29 cellular contexts compared by ENCODE assay signal in the genomic region with DNA sequence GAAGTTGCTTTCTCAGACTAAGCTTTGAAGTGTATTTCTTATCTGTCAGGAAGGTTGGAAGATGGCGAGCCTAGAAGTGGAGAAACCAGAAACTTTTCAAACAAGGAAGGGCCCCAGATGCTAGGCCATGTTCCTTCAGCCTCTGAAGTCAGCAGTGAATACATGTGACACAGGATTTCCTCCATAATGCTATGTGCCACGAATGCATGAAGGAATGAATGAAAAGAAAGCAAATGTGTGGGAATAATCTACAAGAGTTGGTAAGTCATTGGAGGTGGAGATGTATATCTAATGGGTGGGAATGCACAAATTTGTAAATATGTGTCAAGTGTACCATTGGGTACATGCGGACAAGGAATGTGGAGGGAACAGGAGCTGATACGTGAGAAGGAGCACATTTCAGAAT.
"Had no signal": no experiment of that assay in that cellular context is flagged by ENCODE, and none has a peak within 500 bp of the region (broad histone marks: within the 10 kb centered on the region; RNA-seq: fewer than 3 reads in every experiment).

No MANE protein-coding gene starts in this region.

- H3K27me3 Mint-ChIP-seq: stimulated activated memory B cell treated with anti-CD40 and anti-IgM and Interleukin-4, amounts not matched to agents 10 μg/mL and 1 μg/mL and 100 μg/mL, for 72 hours; stimulated activated naive B cell treated with anti-CD40 and anti-IgM and Interleukin-4, amounts not matched to agents 10 μg/mL and 1 μg/mL and 100 μg/mL, for 72 hours; stimulated activated naive CD8-positive, alpha-beta T cell treated with anti-CD3 and anti-CD28 coated beads, Interleukin-15, amount 100 ng/mL, for 72 hours; stimulated activated naive CD8-positive, alpha-beta T cell treated with anti-CD3 and anti-CD28 coated beads, Interleukin-15, Interleukin-2, amounts not matched to agents 100 ng/mL and 50 ng/mL, for 24 hours had no signal

- ATAC-seq: stimulated activated effector memory CD8-positive, alpha-beta T cell treated with anti-CD3 and anti-CD28 coated beads, Interleukin-12 subunit alpha, Interleukin-12 subunit beta, amount 100 ng/mL, for 72 hours; stimulated activated memory B cell treated with anti-CD40 and anti-IgM and Interleukin-4, amounts not matched to agents 10 μg/mL and 1 μg/mL and 100 μg/mL, for 72 hours; stimulated activated naive B cell treated with anti-CD40 and anti-IgM and Interleukin-4, amounts not matched to agents 10 μg/mL and 1 μg/mL and 100 μg/mL, for 72 hours; stimulated activated naive CD8-positive, alpha-beta T cell treated with anti-CD3 and anti-CD28 coated beads, Interleukin-15, amount 100 ng/mL, for 72 hours; stimulated activated naive CD8-positive, alpha-beta T cell treated with anti-CD3 and anti-CD28 coated beads, Interleukin-15, Interleukin-2, amounts not matched to agents 100 U/mL and 50 U/mL, for 24 hours; upper lobe of right lung had no signal

- DNase-seq: stimulated activated CD4-positive, alpha-beta T cell treated with anti-CD3 and anti-CD28 coated beads, Interleukin-2, amount 100 ng/mL, for 48 hours; stimulated activated CD4-positive, alpha-beta T cell treated with anti-CD3 and anti-CD28 coated beads, Interleukin-4, amount 100 ng/mL, for 1 hour; stimulated activated CD4-positive, alpha-beta T cell treated with anti-CD3 and anti-CD28 coated beads, Interleukin-4, amount 100 ng/mL, for 24 hours; stimulated activated CD4-positive, alpha-beta T cell treated with anti-CD3 and anti-CD28 coated beads, Interleukin-4, amount 100 ng/mL, for 4 hours; stimulated activated CD8-positive, alpha-beta memory T cell treated with anti-CD3 and anti-CD28 coated beads, Interleukin-4, amount 100 ng/mL, for 48 hours; stimulated activated naive B cell treated with anti-CD40 and anti-IgM and Interleukin-4, amounts not matched to agents 10 μg/mL and 1 μg/mL and 100 μg/mL, for 72 hours; stimulated activated naive CD4-positive, alpha-beta T cell; stimulated activated naive CD4-positive, alpha-beta T cell treated with Interleukin-2 at 50 U/mL for 16 hours; stimulated activated naive CD8-positive, alpha-beta T cell treated with anti-CD3 and anti-CD28 coated beads, Interleukin-15, amount 100 ng/mL, for 72 hours; stimulated activated naive CD8-positive, alpha-beta T cell treated with anti-CD3 and anti-CD28 coated beads, Interleukin-15, Interleukin-2, amounts not matched to agents 100 U/mL and 50 U/mL, for 24 hours; stomach; substantia nigra; testis; thyroid gland; tibial artery; transverse colon; trophoblast cell; upper lobe of left lung; upper lobe of right lung; uterus had no signal

- H3K9me3 ChIP-seq: stomach, suprapubic skin, testis, thoracic aorta, thyroid gland, tibial artery, tibial nerve, transverse colon, upper lobe of left lung, upper lobe of right lung, uterus, vagina had no signal

- H3K4me3 ChIP-seq: stomach, suprapubic skin, testis, thoracic aorta, thyroid gland, tibial artery, tibial nerve, transverse colon, upper lobe of left lung, upper lobe of right lung, uterus, vagina had no signal

- H3K9me3 Mint-ChIP-seq: stimulated activated effector memory CD8-positive, alpha-beta T cell treated with anti-CD3 and anti-CD28 coated beads, Interleukin-12 subunit alpha, Interleukin-12 subunit beta, amount 100 ng/mL, for 72 hours; stimulated activated memory B cell treated with anti-CD40 and anti-IgM and Interleukin-4, amounts not matched to agents 10 μg/mL and 1 μg/mL and 100 μg/mL, for 72 hours; stimulated activated naive B cell treated with anti-CD40 and anti-IgM and Interleukin-4, amounts not matched to agents 10 μg/mL and 1 μg/mL and 100 μg/mL, for 72 hours; stimulated activated naive CD8-positive, alpha-beta T cell treated with anti-CD3 and anti-CD28 coated beads, Interleukin-15, amount 100 ng/mL, for 72 hours; stimulated activated naive CD8-positive, alpha-beta T cell treated with anti-CD3 and anti-CD28 coated beads, Interleukin-15, Interleukin-2, amounts not matched to agents 100 ng/mL and 50 ng/mL, for 24 hours; type B pancreatic cell had no signal

- H3K36me3 ChIP-seq: stomach, suprapubic skin, thoracic aorta, thyroid gland, tibial artery, tibial nerve, transverse colon, upper lobe of left lung, upper lobe of right lung, uterus, vagina had no signal

- H3K27ac ChIP-seq: stomach, suprapubic skin, testis, thoracic aorta, thyroid gland, tibial artery, tibial nerve, transverse colon, upper lobe of left lung, upper lobe of right lung, uterus, vagina had no signal

- H3K36me3 Mint-ChIP-seq: stimulated activated effector memory CD8-positive, alpha-beta T cell treated with anti-CD3 and anti-CD28 coated beads, Interleukin-12 subunit alpha, Interleukin-12 subunit beta, amount 100 ng/mL, for 72 hours had no signal

- H3K27me3 ChIP-seq: stomach, suprapubic skin, testis, thyroid gland, tibial artery, tibial nerve, transverse colon, upper lobe of left lung, upper lobe of right lung, uterus, vagina had no signal

- H3K27ac Mint-ChIP-seq: stimulated activated effector memory CD8-positive, alpha-beta T cell treated with anti-CD3 and anti-CD28 coated beads, Interleukin-12 subunit alpha, Interleukin-12 subunit beta, amount 100 ng/mL, for 72 hours; stimulated activated memory B cell treated with anti-CD40 and anti-IgM and Interleukin-4, amounts not matched to agents 10 μg/mL and 1 μg/mL and 100 μg/mL, for 72 hours; stimulated activated naive B cell treated with anti-CD40 and anti-IgM and Interleukin-4, amounts not matched to agents 10 μg/mL and 1 μg/mL and 100 μg/mL, for 72 hours; stimulated activated naive CD8-positive, alpha-beta T cell treated with anti-CD3 and anti-CD28 coated beads, Interleukin-15, amount 100 ng/mL, for 72 hours; stimulated activated naive CD8-positive, alpha-beta T cell treated with anti-CD3 and anti-CD28 coated beads, Interleukin-15, Interleukin-2, amounts not matched to agents 100 ng/mL and 50 ng/mL, for 24 hours; type B pancreatic cell had no signal

- H3K4me1 ChIP-seq: testis, tibial artery, upper lobe of right lung, uterus, vagina had no signal

- H3K4me3 Mint-ChIP-seq: stimulated activated effector memory CD8-positive, alpha-beta T cell treated with anti-CD3 and anti-CD28 coated beads, Interleukin-12 subunit alpha, Interleukin-12 subunit beta, amount 100 ng/mL, for 72 hours; stimulated activated memory B cell treated with anti-CD40 and anti-IgM and Interleukin-4, amounts not matched to agents 10 μg/mL and 1 μg/mL and 100 μg/mL, for 72 hours; stimulated activated naive B cell treated with anti-CD40 and anti-IgM and Interleukin-4, amounts not matched to agents 10 μg/mL and 1 μg/mL and 100 μg/mL, for 72 hours; stimulated activated naive CD8-positive, alpha-beta T cell treated with anti-CD3 and anti-CD28 coated beads, Interleukin-15, amount 100 ng/mL, for 72 hours; stimulated activated naive CD8-positive, alpha-beta T cell treated with anti-CD3 and anti-CD28 coated beads, Interleukin-15, Interleukin-2, amounts not matched to agents 100 ng/mL and 50 ng/mL, for 24 hours; type B pancreatic cell had no signal

- FAIRE-seq: urothelium cell line had no signal
